Comparison of ENCODE assay signal across 19 cellular contexts in genomic region chr20:48106428-48106827, GRCh38.
A peak's percentile ranks its signal among the peaks of the same experiment; 100 is the strongest.
DNase-seq lines count a peak whose midpoint lies in the region; ATAC-seq and TF ChIP-seq lines count a peak whose summit lies in the region.
"Had no signal": no experiment of that assay in that cellular context is flagged by ENCODE, and none has a peak within 500 bp of the region (broad histone marks: within the 10 kb centered on the region; RNA-seq: fewer than 3 reads in every experiment).

No MANE protein-coding gene starts in this region.

- H3K4me1 ChIP-seq in mammary epithelial cell (ENCODE audit: insufficient read depth, low read length), result no peaks in the 10 kb centered on the region
- H3K4me1 ChIP-seq: HAP-1 had no signal

- H3K4me3 Mint-ChIP-seq in MCF 10A (ENCODE audit: unreplicated experiment), result no peak overlapping the region
- H3K4me3 Mint-ChIP-seq: B cell; CD4-positive, CD25-positive, alpha-beta regulatory T cell; CD8-positive, alpha-beta T cell; HFFc6 had no signal

- peaks cover 7% of the 10 kb centered on the region for H3K9me3 Mint-ChIP-seq in MCF 10A (ENCODE audit: unreplicated experiment)
- H3K9me3 Mint-ChIP-seq: CD8-positive, alpha-beta T cell had no signal

- dilution Hi-C loops in mammary epithelial cell (cut with HindIII; ENCODE audit: low sequenced_read_pairs), result no loop called here

- H3K27me3 ChIP-seq in mammary epithelial cell (ENCODE audit: insufficient read depth, low read length), result peaks cover 2% of the 10 kb centered on the region
- H3K27me3 ChIP-seq: BLaER1 had no signal

- DNase-seq in MCF 10A (ENCODE audit: unreplicated experiment) (peak; percentile 25), mammary epithelial cell (no peak), EH (ENCODE audit: low read depth) (peak; percentile 20), choroid plexus epithelial cell (ENCODE audit: low read depth) (peak; percentile 17), mesenteric fat pad (ENCODE audit: low spot score) (peak; percentile 39)
- DNase-seq: CD4-positive, CD25-positive, alpha-beta regulatory T cell; CD8-positive, alpha-beta T cell; DMS 273 treated with DMSO at 0.1 percent for 48 hours; DMS79; GF-D8; GOT3; HFFc6 had no signal

- H3K4me2 ChIP-seq in mammary epithelial cell (ENCODE audit: insufficient read depth, low read depth, low read length), result no peak overlapping the region
- H3K4me2 ChIP-seq: BLaER1 had no signal

- intact Hi-C loops in MCF 10A (cut with micrococcal nuclease), result no loop called here
- intact Hi-C loops in mammary epithelial cell (cut with micrococcal nuclease), result no loop called here

- no peak overlapping the region for H3K27ac ChIP-seq in mammary epithelial cell (ENCODE audit: insufficient read depth, low read depth, low read length)
- H3K27ac ChIP-seq: BLaER1, C4-2B had no signal

- no peak overlapping the region for H3K27ac Mint-ChIP-seq in MCF 10A (ENCODE audit: low read depth, unreplicated experiment)
- H3K27ac Mint-ChIP-seq: B cell; CD4-positive, CD25-positive, alpha-beta regulatory T cell; CD8-positive, alpha-beta T cell; HFFc6 had no signal

- H3K9ac ChIP-seq in mammary epithelial cell (ENCODE audit: insufficient read depth, low read length), result no peak overlapping the region
- H3K9ac ChIP-seq: BLaER1 had no signal

- CTCF ChIA-PET in MCF 10A (lab: Yijun Ruan, JAX), result interaction anchor here (1.2 kb wide), 1 partner anchor 36 kb away, joined by 5 read pairs; no protein-coding TSS in a partner anchor
- CTCF ChIA-PET in mammary epithelial cell (lab: Charles Lee; ENCODE audit: low non-redundant PET), result no interaction called here

- 67% methylated on average over 3 of the region's 3 CpGs for WGBS in mammary epithelial cell (ENCODE audit: low coverage, missing lambda C conversion rate)

- ATAC-seq in GM19395 (IDR thresholded peaks at IDR 0.05; ENCODE audit: unreplicated experiment) (no peak), HG02759 (IDR thresholded peaks at IDR 0.05; ENCODE audit: unreplicated experiment) (no peak), HG03135 (IDR thresholded peaks at IDR 0.05; ENCODE audit: unreplicated experiment) (no peak)
- ATAC-seq: CD8-positive, alpha-beta T cell had no signal

- no peak overlapping the region for H3K4me3 ChIP-seq in mammary epithelial cell (replicated peaks in 1 of 3; ENCODE audit: insufficient read depth in 1 of 3, low read depth in 2 of 3, low read length in 3 of 3)
- no peak overlapping the region for H3K4me3 ChIP-seq in choroid plexus epithelial cell (ENCODE audit: low read depth, low read length)
- H3K4me3 ChIP-seq: BLaER1, HAP-1 had no signal

- in situ Hi-C loops in mammary epithelial cell (cut with MboI; ENCODE audit: low sequenced_read_pairs in 2 of 2), result no loop called here

- no peaks in the 10 kb centered on the region for H3K36me3 ChIP-seq in mammary epithelial cell (ENCODE audit: insufficient read depth, low read length)
- H3K36me3 ChIP-seq: BLaER1, HAP-1 had no signal

- H3K27me3 Mint-ChIP-seq in MCF 10A (ENCODE audit: insufficient read depth, unreplicated experiment), result peaks cover 20% of the 10 kb centered on the region
- H3K27me3 Mint-ChIP-seq: CD4-positive, CD25-positive, alpha-beta regulatory T cell had no signal

- H3K36me3 Mint-ChIP-seq in MCF 10A (ENCODE audit: insufficient read depth, unreplicated experiment), result no peaks in the 10 kb centered on the region
- H3K36me3 Mint-ChIP-seq: CD4-positive, CD25-positive, alpha-beta regulatory T cell; CD8-positive, alpha-beta T cell had no signal

- BruUV-seq in MCF 10A (replicated peaks; lab: Mats Ljungman, UMichigan) (no TSS peak), mammary epithelial cell (replicated peaks; lab: Mats Ljungman, UMichigan) (no TSS peak)

- no peaks in the 10 kb centered on the region for H3K79me2 ChIP-seq in mammary epithelial cell (ENCODE audit: insufficient read depth, low read length)

- H3K4me1 Mint-ChIP-seq in MCF 10A (ENCODE audit: insufficient read depth, unreplicated experiment), result peaks cover 21% of the 10 kb centered on the region
- H3K4me1 Mint-ChIP-seq: B cell; CD4-positive, CD25-positive, alpha-beta regulatory T cell had no signal

- H3K9me3 ChIP-seq in mammary epithelial cell (replicated peaks; ENCODE audit: insufficient read depth, low read length), result no peaks in the 10 kb centered on the region
- H3K9me3 ChIP-seq: HAP-1 had no signal

- H4K20me1 ChIP-seq in mammary epithelial cell (ENCODE audit: insufficient read depth, low read length), result no peaks in the 10 kb centered on the region
- H4K20me1 ChIP-seq: BLaER1 had no signal

- H2AFZ ChIP-seq in mammary epithelial cell (ENCODE audit: low read depth, low read length), result no peak overlapping the region

- TF ChIP-seq CTCF in MCF 10A (IDR thresholded peaks at IDR 0.05; ENCODE audit: unreplicated experiment), result no peak
- TF ChIP-seq CTCF in mammary epithelial cell (conservative IDR thresholded peaks at IDR 0.05 in 1 of 2, IDR thresholded peaks at IDR 0.05 in 1 of 2; ENCODE audit: extremely low read depth in 1 of 2, insufficient read depth in 1 of 2, low read depth in 1 of 2, low read length in 2 of 2), result no peak
- TF ChIP-seq CTCF in choroid plexus epithelial cell (conservative IDR thresholded peaks at IDR 0.05; ENCODE audit: low read depth, low read length), result no peak

- POLR2A ChIA-PET in MCF 10A (lab: Yijun Ruan, JAX), result interaction anchor here (1.0 kb wide), 1 partner anchor 103 kb away, joined by 3 read pairs; no protein-coding TSS in a partner anchor
